In genomic region chr1:115643636-115644035, GRCh38 we compare ENCODE assay signal across 8 cellular contexts. TPM values are rescaled to one million over a fixed set of nuclear protein-coding genes. Genes with fewer than 3 reads are reported as not detected.
DNase-seq lines count a peak whose midpoint lies in the region; ATAC-seq, FAIRE-seq and TF ChIP-seq lines count a peak whose summit lies in the region.
"Had no signal": no experiment of that assay in that cellular context is flagged by ENCODE, and none has a peak within 500 bp of the region (broad histone marks: within the 10 kb centered on the region; RNA-seq: fewer than 3 reads in every experiment).

No MANE protein-coding gene starts in this region.

- H3K4me3 Mint-ChIP-seq in CD8-positive, alpha-beta T cell: peak overlapping the region; percentile 82
- peak overlapping the region; percentile 88 for H3K4me3 Mint-ChIP-seq in astrocyte (ENCODE audit: unreplicated experiment)
- peak overlapping the region; percentile 86 for H3K4me3 Mint-ChIP-seq in natural killer cell treated with Interleukin-12 subunit alpha and Interleukin-12 subunit beta and Interleukin-15 and Interleukin-18, amount 100 ng/mL, for 72 hours

- H3K27me3 Mint-ChIP-seq in CD8-positive, alpha-beta T cell (ENCODE audit: low read depth): peaks cover 25% of the 10 kb centered on the region
- no peaks in the 10 kb centered on the region for H3K27me3 Mint-ChIP-seq in astrocyte (ENCODE audit: low read depth, unreplicated experiment)
- peaks cover 0 to 1% of the 10 kb centered on the region in 2 donors for H3K27me3 Mint-ChIP-seq in natural killer cell treated with Interleukin-12 subunit alpha and Interleukin-12 subunit beta and Interleukin-15 and Interleukin-18, amount 100 ng/mL, for 72 hours

- H3K4me2 ChIP-seq in HCT116 (ENCODE audit: low read length) (peak overlapping the region; percentile 95), astrocyte (ENCODE audit: low read length) (peak overlapping the region; percentile 96)

- no peak overlapping the region for H3K27ac Mint-ChIP-seq in CD8-positive, alpha-beta T cell
- H3K27ac Mint-ChIP-seq in astrocyte (ENCODE audit: unreplicated experiment): no peak overlapping the region
- no peak overlapping the region for H3K27ac Mint-ChIP-seq in natural killer cell treated with Interleukin-12 subunit alpha and Interleukin-12 subunit beta and Interleukin-15 and Interleukin-18, amount 100 ng/mL, for 72 hours

- RAD21 ChIA-PET in HCT116 (lab: Charles Lee; ENCODE audit: low non-redundant PET in 1 of 2, low total read pairs in 2 of 2, uncharacterized antibody in 2 of 2, unreplicated experiment in 2 of 2): no interaction called here

- no peaks in the 10 kb centered on the region for H3K27me3 ChIP-seq in CD8-positive, alpha-beta T cell (ENCODE audit: insufficient read depth, low read length)
- H3K27me3 ChIP-seq in HCT116 (ENCODE audit: insufficient read depth, low read length) (no peaks in the 10 kb centered on the region), astrocyte (ENCODE audit: insufficient read depth, low read length) (no peaks in the 10 kb centered on the region)

- no peak for DNase-seq in CD8-positive, alpha-beta T cell
- DNase-seq in HCT116 (ENCODE audit: low read depth, low spot score): no peak
- no peak for DNase-seq in astrocyte (ENCODE audit: low read depth)
- no peak for DNase-seq in natural killer cell treated with Interleukin-12 subunit alpha and Interleukin-12 subunit beta and Interleukin-15 and Interleukin-18, amount 100 ng/mL, for 72 hours (ENCODE audit: low spot score)
- no peak for DNase-seq in stimulated activated naive CD8-positive, alpha-beta T cell treated with anti-CD3 and anti-CD28 coated beads, Interleukin-15, Interleukin-2, amounts not matched to agents 100 U/mL and 50 U/mL, for 24 hours
- no peak for DNase-seq in RKO (ENCODE audit: low spot score)
- DNase-seq in lower leg skin (ENCODE audit: low spot score in 2 of 2): no peak
- DNase-seq: stimulated activated CD4-positive, alpha-beta T cell treated with anti-CD3 and anti-CD28 coated beads, Interleukin-15, amount 100 ng/mL, for 24 hours had no signal

- H2AFZ ChIP-seq in HCT116 (ENCODE audit: low read depth, low read length, poor library complexity, severe bottlenecking) (no peak overlapping the region), astrocyte (ENCODE audit: low read depth, low read length) (no peak overlapping the region)

- no peak for ATAC-seq in CD8-positive, alpha-beta T cell
- no peak for ATAC-seq in HCT116
- no peak for ATAC-seq in natural killer cell treated with Interleukin-12 subunit alpha and Interleukin-12 subunit beta and Interleukin-15 and Interleukin-18, amount 100 ng/mL, for 72 hours
- no peak for ATAC-seq in stimulated activated naive CD8-positive, alpha-beta T cell treated with anti-CD3 and anti-CD28 coated beads, Interleukin-15, Interleukin-2, amounts not matched to agents 100 U/mL and 50 U/mL, for 24 hours

- H3K27ac ChIP-seq in CD8-positive, alpha-beta T cell (ENCODE audit: low read depth, low read length): no peak overlapping the region
- H3K27ac ChIP-seq in HCT116 (ENCODE audit: low read depth, low read length) (no peak overlapping the region), astrocyte (ENCODE audit: low read depth, low read length) (no peak overlapping the region)

- POLR2A ChIA-PET in CD8-positive, alpha-beta T cell (lab: Charles Lee): no interaction called here
- POLR2A ChIA-PET in HCT116 (lab: Charles Lee): no interaction called here

- peaks cover 5% of the 10 kb centered on the region for H3K36me3 Mint-ChIP-seq in CD8-positive, alpha-beta T cell
- H3K36me3 Mint-ChIP-seq in astrocyte (ENCODE audit: low read depth, unreplicated experiment): peaks cover under 1% of the 10 kb centered on the region
- H3K36me3 Mint-ChIP-seq in natural killer cell treated with Interleukin-12 subunit alpha and Interleukin-12 subunit beta and Interleukin-15 and Interleukin-18, amount 100 ng/mL, for 72 hours: peaks cover 9% of the 10 kb centered on the region

- H3K4me1 ChIP-seq in CD8-positive, alpha-beta T cell (ENCODE audit: insufficient read depth, low read length): peaks cover 7% of the 10 kb centered on the region
- peaks cover 13 to 38% of the 10 kb centered on the region in 2 experiments; a peak in 3 of 4 replicates for H3K4me1 ChIP-seq in HCT116 (ENCODE audit: control insufficient read depth in 1 of 2, insufficient read depth in 2 of 2, low read length in 2 of 2)
- peaks cover 18% of the 10 kb centered on the region for H3K4me1 ChIP-seq in astrocyte (ENCODE audit: insufficient read depth, low read length)

- peak overlapping the region; percentile 92; the same call in 1 of the 2 replicates for H3K9ac ChIP-seq in HCT116 (ENCODE audit: low read length)
- H3K9ac ChIP-seq in astrocyte (ENCODE audit: low read length): no peak overlapping the region

- WGBS in lower leg skin, 2 donors: 88 to 95% methylated on average over 1 of the region's 1 CpG

- TF ChIP-seq CTCF in CD8-positive, alpha-beta T cell (IDR thresholded peaks at IDR 0.05): no peak
- TF ChIP-seq CTCF in HCT116 (IDR thresholded peaks at IDR 0.05 in 2 of 3, conservative IDR thresholded peaks at IDR 0.05 in 1 of 3; ENCODE audit: borderline replicate concordance in 1 of 3, insufficient read depth in 1 of 3, low read depth in 2 of 3, low read length in 2 of 3): no peak
- TF ChIP-seq CTCF in astrocyte (IDR thresholded peaks at IDR 0.05; ENCODE audit: insufficient read depth, low read depth, low read length): no peak
- TF ChIP-seq CTCF in lower leg skin (IDR thresholded peaks at IDR 0.05): no peak

- H3K9me3 ChIP-seq in CD8-positive, alpha-beta T cell (ENCODE audit: low read length): no peaks in the 10 kb centered on the region
- H3K9me3 ChIP-seq in HCT116 (ENCODE audit: control insufficient read depth in 1 of 2, insufficient read depth in 1 of 2, low read depth in 1 of 2, low read length in 2 of 2): no peaks in the 10 kb centered on the region
- H3K9me3 ChIP-seq in astrocyte (ENCODE audit: insufficient read depth, low read depth, low read length): no peaks in the 10 kb centered on the region

- H3K36me3 ChIP-seq in CD8-positive, alpha-beta T cell (ENCODE audit: insufficient read depth, low read length): no peaks in the 10 kb centered on the region
- H3K36me3 ChIP-seq in HCT116 (ENCODE audit: control insufficient read depth in 1 of 2, insufficient read depth in 2 of 2, low read length in 2 of 2) (no peaks in the 10 kb centered on the region), astrocyte (ENCODE audit: insufficient read depth, low read length) (no peaks in the 10 kb centered on the region)

- FAIRE-seq in astrocyte (lab: Jason Lieb, UNC): no peak

- TF ChIP-seq RAD21 in HCT116 (IDR thresholded peaks at IDR 0.05; ENCODE audit: low read depth): no peak

- H3K9me3 Mint-ChIP-seq in CD8-positive, alpha-beta T cell: peaks cover 9% of the 10 kb centered on the region
- H3K9me3 Mint-ChIP-seq in astrocyte (ENCODE audit: unreplicated experiment): peaks cover 11% of the 10 kb centered on the region
- peaks cover 4% of the 10 kb centered on the region for H3K9me3 Mint-ChIP-seq in natural killer cell treated with Interleukin-12 subunit alpha and Interleukin-12 subunit beta and Interleukin-15 and Interleukin-18, amount 100 ng/mL, for 72 hours

- H3K4me3 ChIP-seq in CD8-positive, alpha-beta T cell (ENCODE audit: low read depth, low read length): no peak overlapping the region
- H3K4me3 ChIP-seq in HCT116 (replicated peaks in 1 of 2; ENCODE audit: low read depth in 1 of 2, low read length in 2 of 2) (peak overlapping the region in 1 of 2 experiments; percentile 96; a peak in 3 of 4 replicates), astrocyte (ENCODE audit: insufficient read depth, low read depth, low read length) (no peak overlapping the region), lower leg skin (ENCODE audit: low read depth, poor library complexity, severe bottlenecking) (no peak overlapping the region)

- TF ChIP-seq POLR2A in HCT116 (IDR thresholded peaks at IDR 0.05; ENCODE audit: borderline replicate concordance, extremely low read depth, insufficient read depth, insufficient read length) (no peak), lower leg skin (IDR thresholded peaks at IDR 0.05) (no peak)

- intact Hi-C loops in CD8-positive, alpha-beta T cell (cut with DNase I, micrococcal nuclease): no loop called here
- intact Hi-C loops in HCT116 (cut with micrococcal nuclease): loop anchor here (2.0 kb wide), 1 partner anchor 63 kb away; no protein-coding TSS in a partner anchor
- intact Hi-C loops in lower leg skin (cut with DNase I; ENCODE audit: low total_unique reads): no loop called here

- CTCF ChIA-PET in CD8-positive, alpha-beta T cell (lab: Charles Lee): no interaction called here
- CTCF ChIA-PET in HCT116 (lab: Charles Lee): interaction anchor here (1.3 kb wide), 1 partner anchor 63 kb away, joined by 5 read pairs; no protein-coding TSS in a partner anchor

- no peaks in the 10 kb centered on the region for H3K9me2 ChIP-seq in HCT116 (ENCODE audit: insufficient read depth)

- no TSS peak for BruUV-seq in HCT116 (replicated peaks; lab: Mats Ljungman, UMichigan)

- peaks cover 66% of the 10 kb centered on the region for H3K79me2 ChIP-seq in HCT116 (ENCODE audit: insufficient read depth, low read length)
- peaks cover 61% of the 10 kb centered on the region for H3K79me2 ChIP-seq in astrocyte (ENCODE audit: insufficient read depth, low read length)

- peaks cover 11% of the 10 kb centered on the region for H3K4me1 Mint-ChIP-seq in CD8-positive, alpha-beta T cell (ENCODE audit: low read depth)
- peaks cover 5% of the 10 kb centered on the region for H3K4me1 Mint-ChIP-seq in astrocyte (ENCODE audit: low read depth, unreplicated experiment)
- H3K4me1 Mint-ChIP-seq in natural killer cell treated with Interleukin-12 subunit alpha and Interleukin-12 subunit beta and Interleukin-15 and Interleukin-18, amount 100 ng/mL, for 72 hours (ENCODE audit: low read depth in 2 of 2): peaks cover 10 to 15% of the 10 kb centered on the region in 2 donors

- H4K20me1 ChIP-seq in HCT116 (ENCODE audit: insufficient read depth) (no peaks in the 10 kb centered on the region), astrocyte (ENCODE audit: insufficient read depth, low read length) (peaks cover 50% of the 10 kb centered on the region)

TF ChIP-seq in HCT116, 20 proteins besides CTCF, POLR2A, EP300 and RAD21:
- TF ChIP-seq ZNF274 (IDR thresholded peaks at IDR 0.05; ENCODE audit: low read depth, low read length) (no peak), SIN3A (IDR thresholded peaks at IDR 0.05; ENCODE audit: low read depth) (no peak)

RNA-seq across cellular contexts. Expression of gene VANGL1, which starts 1.9 kb away (rescaled TPM):
- under 1 TPM; 0.43 to 0.67 TPM for total RNA-seq in CD8-positive, alpha-beta T cell
- 23.5 TPM for total RNA-seq in HCT116 (2021; ENCODE audit: unreplicated experiment)
- polyA plus RNA-seq in HCT116 (2012): 13.2 and 14.7 TPM in 2 replicates
- 12.9 and 13.8 TPM in 2 replicates for total RNA-seq in astrocyte
- 1 to 10 TPM; 6.5 to 7.3 TPM for total RNA-seq in natural killer cell treated with Interleukin-12 subunit alpha and Interleukin-12 subunit beta and Interleukin-15 and Interleukin-18, amount 100 ng/mL, for 72 hours
- 10 to 100 TPM in 3 of 4 donors, 1 to 10 TPM in 1; 9.5 to 22.2 (median 17.2) TPM for total RNA-seq in lower leg skin
